ENCODE assay signal across 1 cellular context in the genomic region with DNA sequence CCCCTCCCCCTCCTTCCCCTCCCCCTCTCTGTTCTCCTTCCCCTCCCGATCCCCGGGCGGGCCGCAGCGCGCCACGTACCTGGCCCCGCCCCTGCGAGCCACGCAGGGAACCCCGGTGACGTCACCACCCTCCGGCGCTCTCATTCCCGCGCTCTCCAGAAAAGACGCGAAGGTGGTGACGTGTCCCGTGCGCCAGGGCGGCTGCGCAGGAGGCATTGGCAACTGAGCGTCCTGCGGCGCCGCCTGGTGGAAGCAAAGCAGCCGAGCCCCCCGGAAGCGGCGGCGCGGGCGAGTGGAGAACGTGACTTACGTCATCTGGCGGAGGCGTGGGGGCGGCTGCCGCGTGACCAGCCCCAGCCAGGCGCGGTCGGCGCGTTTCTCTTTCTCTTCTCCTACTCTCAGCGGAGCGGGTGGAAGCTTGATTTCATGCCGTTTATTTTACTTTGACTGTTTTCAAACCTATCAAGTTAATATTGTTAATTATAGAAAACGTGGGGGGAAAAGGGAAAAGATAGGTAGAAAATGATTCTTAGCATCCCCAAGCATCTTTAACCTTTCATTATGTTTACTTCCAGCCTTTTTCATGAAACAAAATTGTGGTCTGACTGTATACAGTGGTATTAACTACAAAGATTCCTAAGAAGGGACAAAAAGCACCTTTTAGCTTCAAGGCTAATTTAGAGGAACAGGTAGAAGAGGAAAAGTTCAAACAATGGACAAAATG.
A peak's percentile ranks its signal among the peaks of the same experiment; 100 is the strongest.
TF ChIP-seq lines count a peak whose summit lies in the region.

No MANE protein-coding gene starts in this region.

TF ChIP-seq in WTC11, 78 proteins besides CTCF, POLR2A, EP300 and RAD21 (continued from another document and continues in another):
- TF ChIP-seq EMX1 (CRISPR knock-in tag; IDR thresholded peaks at IDR 0.05), result no peak
- TF ChIP-seq CBFB (CRISPR knock-in tag; IDR thresholded peaks at IDR 0.05; ENCODE audit: low read depth), result 0 out of 2 replicates have a peak, but pooled peaks have one; percentile 93
- TF ChIP-seq OVOL2 (CRISPR knock-in tag; IDR thresholded peaks at IDR 0.05; ENCODE audit: borderline replicate concordance), result no peak
- no peak for TF ChIP-seq MXD4 (CRISPR knock-in tag; IDR thresholded peaks at IDR 0.05; ENCODE audit: borderline replicate concordance)
- no peak for TF ChIP-seq RORB (CRISPR knock-in tag; IDR thresholded peaks at IDR 0.05)
- no peak for TF ChIP-seq NR3C1 (CRISPR knock-in tag; conservative IDR thresholded peaks at IDR 0.05; ENCODE audit: low read depth)
- TF ChIP-seq JAZF1 (CRISPR knock-in tag; IDR thresholded peaks at IDR 0.05), result no peak
- no peak for TF ChIP-seq FOXP1 (CRISPR knock-in tag; IDR thresholded peaks at IDR 0.05; ENCODE audit: borderline replicate concordance)
- TF ChIP-seq, protein P1, sequence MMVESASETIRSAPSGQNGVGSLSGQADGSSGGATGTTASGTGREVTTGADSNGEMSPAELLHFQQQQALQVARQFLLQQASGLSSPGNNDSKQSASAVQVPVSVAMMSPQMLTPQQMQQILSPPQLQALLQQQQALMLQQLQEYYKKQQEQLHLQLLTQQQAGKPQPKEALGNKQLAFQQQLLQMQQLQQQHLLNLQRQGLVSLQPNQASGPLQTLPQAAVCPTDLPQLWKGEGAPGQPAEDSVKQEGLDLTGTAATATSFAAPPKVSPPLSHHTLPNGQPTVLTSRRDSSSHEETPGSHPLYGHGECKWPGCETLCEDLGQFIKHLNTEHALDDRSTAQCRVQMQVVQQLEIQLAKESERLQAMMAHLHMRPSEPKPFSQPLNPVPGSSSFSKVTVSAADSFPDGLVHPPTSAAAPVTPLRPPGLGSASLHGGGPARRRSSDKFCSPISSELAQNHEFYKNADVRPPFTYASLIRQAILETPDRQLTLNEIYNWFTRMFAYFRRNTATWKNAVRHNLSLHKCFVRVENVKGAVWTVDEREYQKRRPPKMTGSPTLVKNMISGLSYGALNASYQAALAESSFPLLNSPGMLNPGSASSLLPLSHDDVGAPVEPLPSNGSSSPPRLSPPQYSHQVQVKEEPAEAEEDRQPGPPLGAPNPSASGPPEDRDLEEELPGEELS (CRISPR knock-in tag; IDR thresholded peaks at IDR 0.05), result peak; percentile 81
- TF ChIP-seq, protein P2, sequence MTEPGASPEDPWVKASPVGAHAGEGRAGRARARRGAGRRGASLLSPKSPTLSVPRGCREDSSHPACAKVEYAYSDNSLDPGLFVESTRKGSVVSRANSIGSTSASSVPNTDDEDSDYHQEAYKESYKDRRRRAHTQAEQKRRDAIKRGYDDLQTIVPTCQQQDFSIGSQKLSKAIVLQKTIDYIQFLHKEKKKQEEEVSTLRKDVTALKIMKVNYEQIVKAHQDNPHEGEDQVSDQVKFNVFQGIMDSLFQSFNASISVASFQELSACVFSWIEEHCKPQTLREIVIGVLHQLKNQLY (CRISPR knock-in tag; IDR thresholded peaks at IDR 0.05), result 0 out of 2 replicates have a peak, but pooled peaks have one; percentile 22
- peak; percentile 73; the same call in 1 of the 2 replicates for TF ChIP-seq ZNF232 (CRISPR knock-in tag; IDR thresholded peaks at IDR 0.05)
- TF ChIP-seq ZNF138 (CRISPR knock-in tag; conservative IDR thresholded peaks at IDR 0.05), result no peak
- TF ChIP-seq RELA (CRISPR knock-in tag; IDR thresholded peaks at IDR 0.05; ENCODE audit: borderline replicate concordance), result no peak
- no peak for TF ChIP-seq NFYB (CRISPR knock-in tag; conservative IDR thresholded peaks at IDR 0.05; ENCODE audit: low read depth)
- peak; percentile 99 for TF ChIP-seq ZBTB21 (CRISPR knock-in tag; IDR thresholded peaks at IDR 0.05; ENCODE audit: borderline replicate concordance)
- TF ChIP-seq, protein P3, sequence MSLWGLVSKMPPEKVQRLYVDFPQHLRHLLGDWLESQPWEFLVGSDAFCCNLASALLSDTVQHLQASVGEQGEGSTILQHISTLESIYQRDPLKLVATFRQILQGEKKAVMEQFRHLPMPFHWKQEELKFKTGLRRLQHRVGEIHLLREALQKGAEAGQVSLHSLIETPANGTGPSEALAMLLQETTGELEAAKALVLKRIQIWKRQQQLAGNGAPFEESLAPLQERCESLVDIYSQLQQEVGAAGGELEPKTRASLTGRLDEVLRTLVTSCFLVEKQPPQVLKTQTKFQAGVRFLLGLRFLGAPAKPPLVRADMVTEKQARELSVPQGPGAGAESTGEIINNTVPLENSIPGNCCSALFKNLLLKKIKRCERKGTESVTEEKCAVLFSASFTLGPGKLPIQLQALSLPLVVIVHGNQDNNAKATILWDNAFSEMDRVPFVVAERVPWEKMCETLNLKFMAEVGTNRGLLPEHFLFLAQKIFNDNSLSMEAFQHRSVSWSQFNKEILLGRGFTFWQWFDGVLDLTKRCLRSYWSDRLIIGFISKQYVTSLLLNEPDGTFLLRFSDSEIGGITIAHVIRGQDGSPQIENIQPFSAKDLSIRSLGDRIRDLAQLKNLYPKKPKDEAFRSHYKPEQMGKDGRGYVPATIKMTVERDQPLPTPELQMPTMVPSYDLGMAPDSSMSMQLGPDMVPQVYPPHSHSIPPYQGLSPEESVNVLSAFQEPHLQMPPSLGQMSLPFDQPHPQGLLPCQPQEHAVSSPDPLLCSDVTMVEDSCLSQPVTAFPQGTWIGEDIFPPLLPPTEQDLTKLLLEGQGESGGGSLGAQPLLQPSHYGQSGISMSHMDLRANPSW (CRISPR knock-in tag; conservative IDR thresholded peaks at IDR 0.05; ENCODE audit: low read depth), result no peak
- TF ChIP-seq TEAD4 (CRISPR knock-in tag; IDR thresholded peaks at IDR 0.05), result no peak
- TF ChIP-seq ZNF423 (CRISPR knock-in tag; IDR thresholded peaks at IDR 0.05), result no peak
- no peak for TF ChIP-seq GTF2I (CRISPR knock-in tag; conservative IDR thresholded peaks at IDR 0.05)
- TF ChIP-seq, protein P4, sequence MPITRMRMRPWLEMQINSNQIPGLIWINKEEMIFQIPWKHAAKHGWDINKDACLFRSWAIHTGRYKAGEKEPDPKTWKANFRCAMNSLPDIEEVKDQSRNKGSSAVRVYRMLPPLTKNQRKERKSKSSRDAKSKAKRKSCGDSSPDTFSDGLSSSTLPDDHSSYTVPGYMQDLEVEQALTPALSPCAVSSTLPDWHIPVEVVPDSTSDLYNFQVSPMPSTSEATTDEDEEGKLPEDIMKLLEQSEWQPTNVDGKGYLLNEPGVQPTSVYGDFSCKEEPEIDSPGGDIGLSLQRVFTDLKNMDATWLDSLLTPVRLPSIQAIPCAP (CRISPR knock-in tag; IDR thresholded peaks at IDR 0.05), result no peak
- TF ChIP-seq, protein P5, sequence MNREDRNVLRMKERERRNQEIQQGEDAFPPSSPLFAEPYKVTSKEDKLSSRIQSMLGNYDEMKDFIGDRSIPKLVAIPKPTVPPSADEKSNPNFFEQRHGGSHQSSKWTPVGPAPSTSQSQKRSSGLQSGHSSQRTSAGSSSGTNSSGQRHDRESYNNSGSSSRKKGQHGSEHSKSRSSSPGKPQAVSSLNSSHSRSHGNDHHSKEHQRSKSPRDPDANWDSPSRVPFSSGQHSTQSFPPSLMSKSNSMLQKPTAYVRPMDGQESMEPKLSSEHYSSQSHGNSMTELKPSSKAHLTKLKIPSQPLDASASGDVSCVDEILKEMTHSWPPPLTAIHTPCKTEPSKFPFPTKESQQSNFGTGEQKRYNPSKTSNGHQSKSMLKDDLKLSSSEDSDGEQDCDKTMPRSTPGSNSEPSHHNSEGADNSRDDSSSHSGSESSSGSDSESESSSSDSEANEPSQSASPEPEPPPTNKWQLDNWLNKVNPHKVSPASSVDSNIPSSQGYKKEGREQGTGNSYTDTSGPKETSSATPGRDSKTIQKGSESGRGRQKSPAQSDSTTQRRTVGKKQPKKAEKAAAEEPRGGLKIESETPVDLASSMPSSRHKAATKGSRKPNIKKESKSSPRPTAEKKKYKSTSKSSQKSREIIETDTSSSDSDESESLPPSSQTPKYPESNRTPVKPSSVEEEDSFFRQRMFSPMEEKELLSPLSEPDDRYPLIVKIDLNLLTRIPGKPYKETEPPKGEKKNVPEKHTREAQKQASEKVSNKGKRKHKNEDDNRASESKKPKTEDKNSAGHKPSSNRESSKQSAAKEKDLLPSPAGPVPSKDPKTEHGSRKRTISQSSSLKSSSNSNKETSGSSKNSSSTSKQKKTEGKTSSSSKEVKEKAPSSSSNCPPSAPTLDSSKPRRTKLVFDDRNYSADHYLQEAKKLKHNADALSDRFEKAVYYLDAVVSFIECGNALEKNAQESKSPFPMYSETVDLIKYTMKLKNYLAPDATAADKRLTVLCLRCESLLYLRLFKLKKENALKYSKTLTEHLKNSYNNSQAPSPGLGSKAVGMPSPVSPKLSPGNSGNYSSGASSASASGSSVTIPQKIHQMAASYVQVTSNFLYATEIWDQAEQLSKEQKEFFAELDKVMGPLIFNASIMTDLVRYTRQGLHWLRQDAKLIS (CRISPR knock-in tag; IDR thresholded peaks at IDR 0.05; ENCODE audit: borderline replicate concordance), result peak; percentile 93; the same call in 1 of the 2 replicates
- TF ChIP-seq SOX15 (CRISPR knock-in tag; IDR thresholded peaks at IDR 0.05), result no peak
- TF ChIP-seq, protein P6, sequence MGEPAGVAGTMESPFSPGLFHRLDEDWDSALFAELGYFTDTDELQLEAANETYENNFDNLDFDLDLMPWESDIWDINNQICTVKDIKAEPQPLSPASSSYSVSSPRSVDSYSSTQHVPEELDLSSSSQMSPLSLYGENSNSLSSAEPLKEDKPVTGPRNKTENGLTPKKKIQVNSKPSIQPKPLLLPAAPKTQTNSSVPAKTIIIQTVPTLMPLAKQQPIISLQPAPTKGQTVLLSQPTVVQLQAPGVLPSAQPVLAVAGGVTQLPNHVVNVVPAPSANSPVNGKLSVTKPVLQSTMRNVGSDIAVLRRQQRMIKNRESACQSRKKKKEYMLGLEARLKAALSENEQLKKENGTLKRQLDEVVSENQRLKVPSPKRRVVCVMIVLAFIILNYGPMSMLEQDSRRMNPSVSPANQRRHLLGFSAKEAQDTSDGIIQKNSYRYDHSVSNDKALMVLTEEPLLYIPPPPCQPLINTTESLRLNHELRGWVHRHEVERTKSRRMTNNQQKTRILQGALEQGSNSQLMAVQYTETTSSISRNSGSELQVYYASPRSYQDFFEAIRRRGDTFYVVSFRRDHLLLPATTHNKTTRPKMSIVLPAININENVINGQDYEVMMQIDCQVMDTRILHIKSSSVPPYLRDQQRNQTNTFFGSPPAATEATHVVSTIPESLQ (CRISPR knock-in tag; IDR thresholded peaks at IDR 0.05), result no peak; the same call in 1 of the 2 replicates
- peak; percentile 90 for TF ChIP-seq FOXK1 (CRISPR knock-in tag; IDR thresholded peaks at IDR 0.05)
- peak; percentile 77; the same call in 1 of the 2 replicates for TF ChIP-seq JUN (CRISPR knock-in tag; IDR thresholded peaks at IDR 0.05)
- TF ChIP-seq TP53 (CRISPR knock-in tag; IDR thresholded peaks at IDR 0.05), result no peak; the same call in 1 of the 2 replicates
- TF ChIP-seq, protein P7, sequence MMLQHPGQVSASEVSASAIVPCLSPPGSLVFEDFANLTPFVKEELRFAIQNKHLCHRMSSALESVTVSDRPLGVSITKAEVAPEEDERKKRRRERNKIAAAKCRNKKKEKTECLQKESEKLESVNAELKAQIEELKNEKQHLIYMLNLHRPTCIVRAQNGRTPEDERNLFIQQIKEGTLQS (CRISPR knock-in tag; conservative IDR thresholded peaks at IDR 0.05), result peak; percentile 14; the same call in 1 of the 2 replicates
- TF ChIP-seq, protein P8, sequence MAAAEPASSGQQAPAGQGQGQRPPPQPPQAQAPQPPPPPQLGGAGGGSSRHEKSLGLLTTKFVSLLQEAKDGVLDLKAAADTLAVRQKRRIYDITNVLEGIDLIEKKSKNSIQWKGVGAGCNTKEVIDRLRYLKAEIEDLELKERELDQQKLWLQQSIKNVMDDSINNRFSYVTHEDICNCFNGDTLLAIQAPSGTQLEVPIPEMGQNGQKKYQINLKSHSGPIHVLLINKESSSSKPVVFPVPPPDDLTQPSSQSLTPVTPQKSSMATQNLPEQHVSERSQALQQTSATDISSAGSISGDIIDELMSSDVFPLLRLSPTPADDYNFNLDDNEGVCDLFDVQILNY (CRISPR knock-in tag; IDR thresholded peaks at IDR 0.05), result peak; percentile 100
- TF ChIP-seq NR2C2 (CRISPR knock-in tag; IDR thresholded peaks at IDR 0.05), result 0 out of 2 replicates have a peak, but pooled peaks have one; percentile 28
- TF ChIP-seq, protein P9, sequence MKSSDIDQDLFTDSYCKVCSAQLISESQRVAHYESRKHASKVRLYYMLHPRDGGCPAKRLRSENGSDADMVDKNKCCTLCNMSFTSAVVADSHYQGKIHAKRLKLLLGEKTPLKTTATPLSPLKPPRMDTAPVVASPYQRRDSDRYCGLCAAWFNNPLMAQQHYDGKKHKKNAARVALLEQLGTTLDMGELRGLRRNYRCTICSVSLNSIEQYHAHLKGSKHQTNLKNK (CRISPR knock-in tag; IDR thresholded peaks at IDR 0.05), result no peak
- TF ChIP-seq, protein P10, sequence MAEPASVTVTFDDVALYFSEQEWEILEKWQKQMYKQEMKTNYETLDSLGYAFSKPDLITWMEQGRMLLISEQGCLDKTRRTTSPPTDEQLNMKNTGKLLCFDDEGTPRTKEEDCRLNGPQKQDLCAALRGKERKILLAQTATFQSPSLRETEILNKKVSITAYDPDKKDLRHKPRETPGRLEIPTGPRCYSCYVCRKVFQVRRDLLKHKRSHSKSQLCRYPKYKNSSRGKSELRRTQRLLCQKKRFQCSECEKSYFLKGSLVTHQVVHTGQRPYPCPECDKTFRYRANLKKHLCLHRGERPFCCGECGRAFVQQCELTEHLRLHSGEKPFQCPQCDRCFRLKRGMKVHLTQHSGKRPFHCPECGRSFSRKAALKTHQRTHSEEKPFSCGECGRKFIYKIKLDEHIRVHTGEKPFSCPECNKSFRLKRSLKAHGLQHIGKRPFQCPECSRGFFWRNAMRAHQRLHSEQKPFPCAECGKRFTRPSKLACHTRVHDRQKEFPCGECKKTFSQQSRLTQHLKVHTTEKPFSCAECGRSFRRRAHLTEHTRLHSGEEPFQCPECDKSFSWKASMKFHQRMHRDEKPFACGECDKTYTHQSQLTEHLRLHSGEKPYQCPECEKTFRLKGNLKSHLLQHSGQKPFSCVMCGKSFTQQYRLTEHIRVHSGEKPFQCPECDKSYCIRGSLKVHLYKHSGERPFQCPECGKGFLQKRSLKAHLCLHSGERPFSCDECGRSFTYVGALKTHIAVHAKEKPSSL (CRISPR knock-in tag; conservative IDR thresholded peaks at IDR 0.05), result 0 out of 2 replicates have a peak, but pooled peaks have one; percentile 55
- TF ChIP-seq GABPB1 (CRISPR knock-in tag; IDR thresholded peaks at IDR 0.05), result peak; percentile 98
- TF ChIP-seq ZNF396 (CRISPR knock-in tag; IDR thresholded peaks at IDR 0.05; ENCODE audit: borderline replicate concordance), result no peak
- TF ChIP-seq, protein P11, sequence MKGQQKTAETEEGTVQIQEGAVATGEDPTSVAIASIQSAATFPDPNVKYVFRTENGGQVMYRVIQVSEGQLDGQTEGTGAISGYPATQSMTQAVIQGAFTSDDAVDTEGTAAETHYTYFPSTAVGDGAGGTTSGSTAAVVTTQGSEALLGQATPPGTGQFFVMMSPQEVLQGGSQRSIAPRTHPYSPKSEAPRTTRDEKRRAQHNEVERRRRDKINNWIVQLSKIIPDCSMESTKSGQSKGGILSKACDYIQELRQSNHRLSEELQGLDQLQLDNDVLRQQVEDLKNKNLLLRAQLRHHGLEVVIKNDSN (CRISPR knock-in tag; IDR thresholded peaks at IDR 0.05), result peak; percentile 90
- TF ChIP-seq KAT7 (CRISPR knock-in tag; IDR thresholded peaks at IDR 0.05; ENCODE audit: borderline replicate concordance), result no peak
- TF ChIP-seq ZNF121 (CRISPR knock-in tag; IDR thresholded peaks at IDR 0.05), result no peak
- peak; percentile 93 for TF ChIP-seq CREB1 (CRISPR knock-in tag; IDR thresholded peaks at IDR 0.05)
- peak; percentile 75; the same call in 1 of the 2 replicates for TF ChIP-seq NFE2L1 (CRISPR knock-in tag; IDR thresholded peaks at IDR 0.05)
- TF ChIP-seq, protein P12, sequence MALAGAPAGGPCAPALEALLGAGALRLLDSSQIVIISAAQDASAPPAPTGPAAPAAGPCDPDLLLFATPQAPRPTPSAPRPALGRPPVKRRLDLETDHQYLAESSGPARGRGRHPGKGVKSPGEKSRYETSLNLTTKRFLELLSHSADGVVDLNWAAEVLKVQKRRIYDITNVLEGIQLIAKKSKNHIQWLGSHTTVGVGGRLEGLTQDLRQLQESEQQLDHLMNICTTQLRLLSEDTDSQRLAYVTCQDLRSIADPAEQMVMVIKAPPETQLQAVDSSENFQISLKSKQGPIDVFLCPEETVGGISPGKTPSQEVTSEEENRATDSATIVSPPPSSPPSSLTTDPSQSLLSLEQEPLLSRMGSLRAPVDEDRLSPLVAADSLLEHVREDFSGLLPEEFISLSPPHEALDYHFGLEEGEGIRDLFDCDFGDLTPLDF (CRISPR knock-in tag; IDR thresholded peaks at IDR 0.05), result peak; percentile 87; the same call in 1 of the 2 replicates
